In genomic region chr22:44550666-44551491, GRCh38 we compare ENCODE assay signal across 8 cellular contexts. TPM values are rescaled to one million over a fixed set of nuclear protein-coding genes. Genes with fewer than 3 reads are reported as not detected.
DNase-seq lines count a peak whose midpoint lies in the region; ATAC-seq and TF ChIP-seq lines count a peak whose summit lies in the region.

No MANE protein-coding gene starts in this region.

- CTCF ChIA-PET in CD8-positive, alpha-beta T cell (lab: Charles Lee) = no interaction called here

- TF ChIP-seq CTCF in CD8-positive, alpha-beta T cell (IDR thresholded peaks at IDR 0.05) = no peak
- TF ChIP-seq CTCF in breast epithelium (IDR thresholded peaks at IDR 0.05) (no peak), mesothelial cell of epicardium (IDR thresholded peaks at IDR 0.05; ENCODE audit: unreplicated experiment) (no peak)

- H3K9me3 Mint-ChIP-seq in CD8-positive, alpha-beta T cell = no peaks in the 10 kb centered on the region
- no peaks in the 10 kb centered on the region for H3K9me3 Mint-ChIP-seq in mesothelial cell of epicardium

- peaks cover 4% of the 10 kb centered on the region for H3K4me1 Mint-ChIP-seq in CD8-positive, alpha-beta T cell (ENCODE audit: low read depth)
- H3K4me1 Mint-ChIP-seq in mesothelial cell of epicardium = peaks cover 9% of the 10 kb centered on the region

- no peaks in the 10 kb centered on the region for H3K36me3 Mint-ChIP-seq in CD8-positive, alpha-beta T cell
- no peaks in the 10 kb centered on the region for H3K36me3 Mint-ChIP-seq in mesothelial cell of epicardium

- H3K36me3 ChIP-seq in CD8-positive, alpha-beta T cell (ENCODE audit: insufficient read depth, low read length) = no peaks in the 10 kb centered on the region
- H3K36me3 ChIP-seq in breast epithelium = no peaks in the 10 kb centered on the region

- ATAC-seq in CD8-positive, alpha-beta T cell = peak; percentile 61
- no peak for ATAC-seq in GM18511 (IDR thresholded peaks at IDR 0.05; ENCODE audit: unreplicated experiment)
- no peak for ATAC-seq in HG03139 (IDR thresholded peaks at IDR 0.05; ENCODE audit: unreplicated experiment)

- H3K4me1 ChIP-seq in CD8-positive, alpha-beta T cell (ENCODE audit: insufficient read depth, low read length) = no peaks in the 10 kb centered on the region
- H3K4me1 ChIP-seq in breast epithelium = no peaks in the 10 kb centered on the region

- intact Hi-C loops in CD8-positive, alpha-beta T cell (cut with DNase I, micrococcal nuclease) = no loop called here
- intact Hi-C loops in breast epithelium (cut with DNase I; ENCODE audit: low total_unique reads) = no loop called here

- no peak for TF ChIP-seq POLR2A in breast epithelium (IDR thresholded peaks at IDR 0.05)

- POLR2A ChIA-PET in CD8-positive, alpha-beta T cell (lab: Charles Lee) = no interaction called here

- no peak overlapping the region for H3K4me3 ChIP-seq in CD8-positive, alpha-beta T cell (ENCODE audit: low read depth, low read length)
- H3K4me3 ChIP-seq in breast epithelium = peak overlapping the region; percentile 24 to 61 (median 38)

- H3K4me3 Mint-ChIP-seq in CD8-positive, alpha-beta T cell = peak overlapping the region; percentile 51
- H3K4me3 Mint-ChIP-seq in mesothelial cell of epicardium = no peak overlapping the region

- no peak overlapping the region for H3K27ac ChIP-seq in CD8-positive, alpha-beta T cell (ENCODE audit: low read depth, low read length)
- H3K27ac ChIP-seq in breast epithelium = peak overlapping the region in 1 of 2 donors; percentile 74

- H3K27ac Mint-ChIP-seq in CD8-positive, alpha-beta T cell = no peak overlapping the region
- H3K27ac Mint-ChIP-seq in mesothelial cell of epicardium = peak overlapping the region; percentile 66

- H3K27me3 ChIP-seq in CD8-positive, alpha-beta T cell (ENCODE audit: insufficient read depth, low read length) = no peaks in the 10 kb centered on the region
- H3K27me3 ChIP-seq in breast epithelium = no peaks in the 10 kb centered on the region

- peaks cover 12% of the 10 kb centered on the region for H3K27me3 Mint-ChIP-seq in CD8-positive, alpha-beta T cell (ENCODE audit: low read depth)
- peaks cover 63% of the 10 kb centered on the region for H3K27me3 Mint-ChIP-seq in mesothelial cell of epicardium (ENCODE audit: low read depth)

- DNase-seq in CD8-positive, alpha-beta T cell = no peak
- DNase-seq in MV-4-11 (lab: John Stamatoyannopoulos, UW) (peak; percentile 96), breast epithelium (ENCODE audit: low spot score in 2 of 2) (no peak), mesothelial cell of epicardium (ENCODE audit: low spot score in 2 of 2, unreplicated experiment in 2 of 2) (peak in 1 of 2 experiments; percentile 37), NCI-H2107 treated with DMSO at 0.1 percent for 48 hours (lab: John Stamatoyannopoulos, UW; ENCODE audit: unreplicated experiment) (no peak), COR-L47 (lab: John Stamatoyannopoulos, UW) (no peak)

- H3K9me3 ChIP-seq in CD8-positive, alpha-beta T cell (ENCODE audit: low read length) = no peaks in the 10 kb centered on the region
- H3K9me3 ChIP-seq in breast epithelium = no peaks in the 10 kb centered on the region

RNA-seq across cellular contexts. Expression of gene RTL6, which starts 52.8 kb away (rescaled TPM):
- total RNA-seq in CD8-positive, alpha-beta T cell = 10 to 100 TPM; 11.4 to 12.3 TPM
- total RNA-seq in breast epithelium (10 to 100 TPM; 19.7 to 21.5 (median 20.8) TPM), mesothelial cell of epicardium (47.5 to 48.3 TPM (median 47.6 TPM) in 3 replicates)
